12 cellular contexts compared by ENCODE assay signal in genomic region chr4:186693159-186693815, GRCh38. TPM values are rescaled to one million over a fixed set of nuclear protein-coding genes. Genes with fewer than 3 reads are reported as not detected.
A peak's percentile ranks its signal among the peaks of the same experiment; 100 is the strongest.
DNase-seq lines count a peak whose midpoint lies in the region; ATAC-seq and TF ChIP-seq lines count a peak whose summit lies in the region.
"Had no signal": no experiment of that assay in that cellular context is flagged by ENCODE, and none has a peak within 500 bp of the region (broad histone marks: within the 10 kb centered on the region; RNA-seq: fewer than 3 reads in every experiment).

No MANE protein-coding gene starts in this region.

- H3K9me3 ChIP-seq in SJSA1 (replicated peaks) (no peaks in the 10 kb centered on the region), prostate gland (no peaks in the 10 kb centered on the region)

- TF ChIP-seq CTCF in foreskin keratinocyte (conservative IDR thresholded peaks at IDR 0.05) = no peak
- TF ChIP-seq CTCF in prostate gland (IDR thresholded peaks at IDR 0.05) = no peak

- no peak for TF ChIP-seq POLR2A in prostate gland (IDR thresholded peaks at IDR 0.05)

- no peak overlapping the region for H3K27ac Mint-ChIP-seq in activated naive CD4-positive, alpha-beta T cell treated with anti-CD3 and anti-CD28 coated beads, Interleukin-2, amount 10 ng/mL, durations not matched to agents 7 days and 5 days

- peak; percentile 89 for ATAC-seq in foreskin keratinocyte
- ATAC-seq in GM21526 (IDR thresholded peaks at IDR 0.05; ENCODE audit: low FRiP score, unreplicated experiment) = no peak

- H3K27ac ChIP-seq in SJSA1 (peak overlapping the region; percentile 61), foreskin keratinocyte (no peak overlapping the region), prostate gland (no peak overlapping the region)

- H3K4me3 ChIP-seq in SJSA1 (no peak overlapping the region), skeletal muscle cell (ENCODE audit: low read depth, low read length) (no peak overlapping the region), prostate gland (no peak overlapping the region)

- DNase-seq in EL (peak; percentile 82), SJSA1 (ENCODE audit: low read depth in 1 of 2, low spot score in 2 of 2) (peak; percentile 88 to 94), foreskin keratinocyte (peak; percentile 44 to 83), skeletal muscle cell (ENCODE audit: low read depth) (peak; percentile 60), prostate gland (ENCODE audit: low spot score) (no peak), iPS-NIHi11 (ENCODE audit: low spot score) (no peak)
- DNase-seq in activated naive CD4-positive, alpha-beta T cell treated with anti-CD3 and anti-CD28 coated beads, Interleukin-2, amount 10 ng/mL, durations not matched to agents 7 days and 5 days = no peak
- DNase-seq: glutamatergic neuron, H9, Karpas-422, SIG-M5 had no signal

- no peaks in the 10 kb centered on the region for H3K36me3 Mint-ChIP-seq in activated naive CD4-positive, alpha-beta T cell treated with anti-CD3 and anti-CD28 coated beads, Interleukin-2, amount 10 ng/mL, durations not matched to agents 7 days and 5 days

- no peak overlapping the region for H3K4me3 Mint-ChIP-seq in activated naive CD4-positive, alpha-beta T cell treated with anti-CD3 and anti-CD28 coated beads, Interleukin-2, amount 10 ng/mL, durations not matched to agents 7 days and 5 days
- H3K4me3 Mint-ChIP-seq: H9 had no signal

- H3K4me1 ChIP-seq in SJSA1 (replicated peaks) (peaks cover 40% of the 10 kb centered on the region), foreskin keratinocyte (no peaks in the 10 kb centered on the region), prostate gland (replicated peaks) (no peaks in the 10 kb centered on the region)

- WGBS in prostate gland = 53% methylated on average over 17 of the region's 17 CpGs

- H3K27me3 ChIP-seq in SJSA1 (replicated peaks) = no peaks in the 10 kb centered on the region
- H3K27me3 ChIP-seq in foreskin keratinocyte = no peaks in the 10 kb centered on the region
- H3K27me3 ChIP-seq in prostate gland (replicated peaks; ENCODE audit: insufficient read depth) = no peaks in the 10 kb centered on the region

- H3K4me1 Mint-ChIP-seq in activated naive CD4-positive, alpha-beta T cell treated with anti-CD3 and anti-CD28 coated beads, Interleukin-2, amount 10 ng/mL, durations not matched to agents 7 days and 5 days = no peaks in the 10 kb centered on the region

- CTCF ChIA-PET in activated naive CD4-positive, alpha-beta T cell treated with anti-CD3 and anti-CD28 coated beads, Interleukin-2, amount 10 ng/mL, durations not matched to agents 7 days and 5 days (lab: Charles Lee) = no interaction called here

- no peaks in the 10 kb centered on the region for H3K27me3 Mint-ChIP-seq in activated naive CD4-positive, alpha-beta T cell treated with anti-CD3 and anti-CD28 coated beads, Interleukin-2, amount 10 ng/mL, durations not matched to agents 7 days and 5 days

- peaks cover 13% of the 10 kb centered on the region for H3K9me3 Mint-ChIP-seq in activated naive CD4-positive, alpha-beta T cell treated with anti-CD3 and anti-CD28 coated beads, Interleukin-2, amount 10 ng/mL, durations not matched to agents 7 days and 5 days
- H3K9me3 Mint-ChIP-seq: H9 had no signal

- peaks cover 83% of the 10 kb centered on the region for H3K36me3 ChIP-seq in SJSA1
- H3K36me3 ChIP-seq in prostate gland = no peaks in the 10 kb centered on the region

- intact Hi-C loops in prostate gland (cut with DNase I) = no loop called here

RNA-seq across cellular contexts. Expression of gene FAT1, which starts 30.4 kb away (rescaled TPM):
- 338 and 483 TPM in 2 replicates for total RNA-seq in SJSA1 (2014; rRNA removed; shearing (Covaris generic))
- total RNA-seq in foreskin keratinocyte (288 and 372 TPM in 2 replicates), prostate gland (100 to 1,000 TPM; 175 to 215 TPM)
- 76.3 and 112 TPM in 2 replicates for polyA plus RNA-seq in foreskin keratinocyte

Comparison
In these comparisons a context has a peak if more than half of its experiments do, and no peak if none do; other contexts are left out.
1. DNase-seq: peak in EL (single experiment), SJSA1 (2 of 2), foreskin keratinocyte (2 of 2) and skeletal muscle cell (single experiment); none in activated naive CD4-positive, alpha-beta T cell treated with anti-CD3 and anti-CD28 coated beads, Interleukin-2, amount 10 ng/mL, durations not matched to agents 7 days and 5 days (single experiment), prostate gland (single experiment) and iPS-NIHi11 (single experiment).